Comparison of ENCODE assay signal across 11 cellular contexts in the genomic region with DNA sequence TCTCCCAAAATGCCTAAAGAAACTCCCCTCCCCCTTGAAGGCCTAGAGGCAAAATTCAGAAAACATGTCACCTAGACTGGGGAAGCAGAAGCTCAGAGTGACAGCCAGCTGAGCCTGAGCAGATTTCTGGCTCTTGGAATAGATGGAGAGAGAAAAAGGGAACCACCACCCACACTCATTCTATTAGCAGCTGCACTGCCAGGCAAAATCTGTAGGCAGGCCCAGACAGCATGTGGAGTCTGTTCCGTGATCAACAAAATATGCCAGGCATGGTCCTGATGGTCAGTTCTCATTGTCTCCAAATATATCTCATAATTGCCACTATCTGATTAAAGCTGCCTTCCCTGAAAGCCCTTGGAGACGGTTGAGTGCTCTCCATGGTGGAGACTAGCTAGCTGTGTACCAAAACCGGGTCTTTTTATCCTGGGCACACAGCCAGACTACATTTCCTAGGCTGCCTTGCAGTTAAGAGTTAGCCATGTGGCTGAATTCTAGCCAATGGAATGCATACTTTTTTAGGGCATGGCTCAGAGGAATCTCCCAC.
DNase-seq lines count a peak whose midpoint lies in the region; ATAC-seq lines count a peak whose summit lies in the region.
"Had no signal": no experiment of that assay in that cellular context is flagged by ENCODE, and none has a peak within 500 bp of the region (broad histone marks: within the 10 kb centered on the region; RNA-seq: fewer than 3 reads in every experiment).

No MANE protein-coding gene starts in this region.

- peak; percentile 77 for DNase-seq in DMS79 (lab: John Stamatoyannopoulos, UW)
- peak; percentile 80 for DNase-seq in NCI-H2029 (lab: John Stamatoyannopoulos, UW)
- peak in 41 of 56 donors; percentile 6 to 74 (median 39) for DNase-seq in amygdala (lab: John Stamatoyannopoulos, UW)
- DNase-seq in medulla oblongata (ENCODE audit: extremely low spot score): peak; percentile 66
- no peak for DNase-seq in activated T-cell treated with anti-CD3 and anti-CD28 coated beads, Interleukin-2, amount 50 U/mL, for 48 hours
- DNase-seq in KBM-7: no peak
- DNase-seq: activated naive CD8-positive, alpha-beta T cell treated with anti-CD3 and anti-CD28 coated beads, Interleukin-2, amount 10 ng/mL, durations not matched to agents 7 days and 5 days; islet precursor cell; right cardiac atrium had no signal

- in situ Hi-C loops in KBM-7 (cut with MboI; ENCODE audit: low pct_unique_long_range_greater_than_20kb, low sequenced_read_pairs): no loop called here

- ATAC-seq in GM21423 (IDR thresholded peaks at IDR 0.05; ENCODE audit: unreplicated experiment): no peak
- ATAC-seq in GM21447 (IDR thresholded peaks at IDR 0.05; ENCODE audit: unreplicated experiment): no peak
- ATAC-seq: right cardiac atrium had no signal

Comparison
In these comparisons a context has a peak if more than half of its experiments do, and no peak if none do; other contexts are left out.
1. DNase-seq: peak in DMS79 (single experiment), NCI-H2029 (single experiment), amygdala (41 of 56) and medulla oblongata (single experiment); none in activated T-cell treated with anti-CD3 and anti-CD28 coated beads, Interleukin-2, amount 50 U/mL, for 48 hours (0 of 2) and KBM-7 (single experiment).